10 cellular contexts compared by ENCODE assay signal in genomic region chr11:102476069-102476468, GRCh38. TPM values are rescaled to one million over a fixed set of nuclear protein-coding genes. Genes with fewer than 3 reads are reported as not detected.
A peak's percentile ranks its signal among the peaks of the same experiment; 100 is the strongest.
DNase-seq lines count a peak whose midpoint lies in the region; ATAC-seq and TF ChIP-seq lines count a peak whose summit lies in the region.
"Had no signal": no experiment of that assay in that cellular context is flagged by ENCODE, and none has a peak within 500 bp of the region (broad histone marks: within the 10 kb centered on the region; RNA-seq: fewer than 3 reads in every experiment).

No MANE protein-coding gene starts in this region.

- peak overlapping the region; percentile 87 for H3K27ac Mint-ChIP-seq in activated naive CD4-positive, alpha-beta T cell treated with anti-CD3 and anti-CD28 coated beads, Interleukin-2, amount 50 U/mL, for 24 hours

- no peaks in the 10 kb centered on the region for H3K9me3 Mint-ChIP-seq in activated naive CD4-positive, alpha-beta T cell treated with anti-CD3 and anti-CD28 coated beads, Interleukin-2, amount 50 U/mL, for 24 hours

- no peaks in the 10 kb centered on the region for H3K36me3 ChIP-seq in SK-N-SH (replicated peaks in 1 of 2; ENCODE audit: control insufficient read depth in 1 of 2, insufficient read depth in 2 of 2, low read length in 1 of 2)
- no peaks in the 10 kb centered on the region for H3K36me3 ChIP-seq in esophagus muscularis mucosa
- H3K36me3 ChIP-seq in thymus (ENCODE audit: control insufficient read depth, insufficient read depth) = no peaks in the 10 kb centered on the region
- H3K36me3 ChIP-seq in left lung = no peaks in the 10 kb centered on the region

- DNase-seq in activated naive CD4-positive, alpha-beta T cell (lab: John Stamatoyannopoulos, UW) = no peak
- DNase-seq in SK-N-SH (no peak), esophagus muscularis mucosa (ENCODE audit: extremely low spot score) (peak; percentile 4), NCI-H146 treated with DMSO at 0.1 percent for 48 hours (lab: John Stamatoyannopoulos, UW; ENCODE audit: unreplicated experiment) (no peak), COR-L47 (lab: John Stamatoyannopoulos, UW) (no peak), left lung (no peak)
- DNase-seq: left cardiac atrium, psoas muscle had no signal

- H3K27me3 ChIP-seq in SK-N-SH (ENCODE audit: insufficient read depth) = no peaks in the 10 kb centered on the region
- no peaks in the 10 kb centered on the region for H3K27me3 ChIP-seq in esophagus muscularis mucosa
- H3K27me3 ChIP-seq in thymus (ENCODE audit: control insufficient read depth, insufficient read depth) = no peaks in the 10 kb centered on the region
- H3K27me3 ChIP-seq in left lung = no peaks in the 10 kb centered on the region

- H3K4me1 ChIP-seq in SK-N-SH (ENCODE audit: control insufficient read depth in 1 of 2, insufficient read depth in 2 of 2, low read depth in 1 of 2, low read length in 1 of 2) = peaks cover 2 to 13% of the 10 kb centered on the region in 2 experiments; a peak in 2 of 4 replicates
- peaks cover 0 to 7% (median 0%) of the 10 kb centered on the region in 4 donors for H3K4me1 ChIP-seq in esophagus muscularis mucosa
- peaks cover 10% of the 10 kb centered on the region for H3K4me1 ChIP-seq in thymus (ENCODE audit: control insufficient read depth, insufficient read depth, low read length)
- peaks cover 0 to 14% of the 10 kb centered on the region in 2 donors for H3K4me1 ChIP-seq in left lung
- H3K4me1 ChIP-seq: psoas muscle had no signal

- no peaks in the 10 kb centered on the region for H3K27me3 Mint-ChIP-seq in activated naive CD4-positive, alpha-beta T cell treated with anti-CD3 and anti-CD28 coated beads, Interleukin-2, amount 50 U/mL, for 24 hours

- POLR2A ChIA-PET in SK-N-SH (lab: Yijun Ruan, JAX) = no interaction called here

- no peaks in the 10 kb centered on the region for H4K20me1 ChIP-seq in SK-N-SH (ENCODE audit: insufficient read depth)

- CTCF ChIA-PET in SK-N-SH (lab: Yijun Ruan, JAX) = interaction anchor here (1.4 to 1.7 kb wide), 3 partner anchors 9 to 85 kb away, joined by 3 to 8 read pairs (median 7); no protein-coding TSS in a partner anchor

- H3K4me3 Mint-ChIP-seq in activated naive CD4-positive, alpha-beta T cell treated with anti-CD3 and anti-CD28 coated beads, Interleukin-2, amount 50 U/mL, for 24 hours = peak overlapping the region; percentile 53

- H3K9ac ChIP-seq in SK-N-SH = no peak overlapping the region

- 60% methylated on average over 1 of the region's 1 CpG for WGBS in SK-N-SH (ENCODE audit: low lambda C conversion rate)
- WGBS in esophagus muscularis mucosa = 58% methylated on average over 1 of the region's 1 CpG
- 96% methylated on average over 1 of the region's 1 CpG for WGBS in thymus

- H3F3A ChIP-seq in SK-N-SH (replicated peaks; ENCODE audit: insufficient read depth) = no peaks in the 10 kb centered on the region

- no peak for TF ChIP-seq RAD21 in SK-N-SH (IDR thresholded peaks at IDR 0.05; ENCODE audit: low read length)

- ATAC-seq in left lung = no peak

- H3K4me1 Mint-ChIP-seq in activated naive CD4-positive, alpha-beta T cell treated with anti-CD3 and anti-CD28 coated beads, Interleukin-2, amount 50 U/mL, for 24 hours = peaks cover 76% of the 10 kb centered on the region

- H3K4me3 ChIP-seq in SK-N-SH (ENCODE audit: low read depth in 2 of 2, low read length in 1 of 2) = no peak overlapping the region
- H3K4me3 ChIP-seq in esophagus muscularis mucosa = no peak overlapping the region
- H3K4me3 ChIP-seq in thymus (ENCODE audit: low read length) = no peak overlapping the region
- no peak overlapping the region for H3K4me3 ChIP-seq in left lung
- H3K4me3 ChIP-seq: psoas muscle had no signal

- H3K27ac ChIP-seq in SK-N-SH (ENCODE audit: low read depth in 2 of 2, low read length in 1 of 2) (no peak overlapping the region), esophagus muscularis mucosa (replicated peaks in 1 of 4) (no peak overlapping the region), thymus (ENCODE audit: low read depth) (peak overlapping the region; percentile 13), left lung (peak overlapping the region in 1 of 2 donors; percentile 10)
- H3K27ac ChIP-seq: psoas muscle had no signal

- peak overlapping the region; percentile 69; the same call in 1 of the 2 replicates for H2AFZ ChIP-seq in SK-N-SH (ENCODE audit: low read depth)

- intact Hi-C loops in esophagus muscularis mucosa (cut with DNase I) (no loop called here), left lung (cut with DNase I) (no loop called here)

- no peaks in the 10 kb centered on the region for H3K79me2 ChIP-seq in SK-N-SH (ENCODE audit: insufficient read depth)

- TF ChIP-seq EP300 in SK-N-SH (IDR thresholded peaks at IDR 0.05; ENCODE audit: borderline replicate concordance in 1 of 2, low read depth in 1 of 2, low read length in 1 of 2) (no peak), esophagus muscularis mucosa (IDR thresholded peaks at IDR 0.05) (no peak)

- H3K9me3 ChIP-seq in SK-N-SH = no peaks in the 10 kb centered on the region
- no peaks in the 10 kb centered on the region for H3K9me3 ChIP-seq in esophagus muscularis mucosa
- H3K9me3 ChIP-seq in thymus (ENCODE audit: control insufficient read depth) = no peaks in the 10 kb centered on the region
- H3K9me3 ChIP-seq in left lung = no peaks in the 10 kb centered on the region
- H3K9me3 ChIP-seq: psoas muscle had no signal

- H3K9me2 ChIP-seq in SK-N-SH = no peaks in the 10 kb centered on the region

- no peak overlapping the region for H3K4me2 ChIP-seq in SK-N-SH

- no peaks in the 10 kb centered on the region for H3K36me3 Mint-ChIP-seq in activated naive CD4-positive, alpha-beta T cell treated with anti-CD3 and anti-CD28 coated beads, Interleukin-2, amount 50 U/mL, for 24 hours

- TF ChIP-seq CTCF in SK-N-SH (IDR thresholded peaks at IDR 0.05) (no peak), esophagus muscularis mucosa (IDR thresholded peaks at IDR 0.05) (no peak), left lung (IDR thresholded peaks at IDR 0.05) (no peak)

- TF ChIP-seq POLR2A in esophagus muscularis mucosa (IDR thresholded peaks at IDR 0.05; ENCODE audit: low read depth) = no peak

TF ChIP-seq in SK-N-SH, 30 proteins besides CTCF, POLR2A, EP300 and RAD21:
- TF ChIP-seq TAF1 (IDR thresholded peaks at IDR 0.05; ENCODE audit: borderline replicate concordance, low read depth, low read length) (no peak), FOXM1 (IDR thresholded peaks at IDR 0.05; ENCODE audit: low read depth) (no peak), RXRA (IDR thresholded peaks at IDR 0.05; ENCODE audit: borderline replicate concordance, low read depth) (no peak), CHD2 (IDR thresholded peaks at IDR 0.05; ENCODE audit: low read length, partially characterized antibody) (no peak), REST (IDR thresholded peaks at IDR 0.05; ENCODE audit: low read depth, low read length) (no peak), JUND (IDR thresholded peaks at IDR 0.05) (no peak), RCOR1 (IDR thresholded peaks at IDR 0.05; ENCODE audit: low read length) (no peak), GATA2 (CRISPR knock-in tag; IDR thresholded peaks at IDR 0.05) (no peak)

RNA-seq across cellular contexts. Expression of gene TMEM123, which starts 23.5 kb away (rescaled TPM):
- polyA plus RNA-seq in SK-N-SH (2012; rRNA removed) (86.1 and 132 TPM in 2 replicates), thymus (174 TPM)
- polyA plus RNA-seq in SK-N-SH (2012; cell fraction: cytosol; rRNA removed) = 120 and 146 TPM in 2 replicates
- polyA plus RNA-seq in SK-N-SH (2012; cell fraction: nucleus; rRNA removed) = 11.3 and 29.4 TPM in 2 replicates
- total RNA-seq in esophagus muscularis mucosa (100 to 1,000 TPM in 1 of 4 donors, 10 to 100 TPM in 3; 82.7 to 116 (median 88.8) TPM), left lung (100 to 1,000 TPM; 127 to 155 TPM)

RNA-seq across cellular contexts. Expression of gene MMP7, which starts 54.5 kb away (rescaled TPM):
- polyA plus RNA-seq in SK-N-SH (2012; rRNA removed) (0.13 and 0.36 TPM in 2 replicates), thymus (35.2 TPM)
- 0.29 and 0.36 TPM in 2 replicates for polyA plus RNA-seq in SK-N-SH (2012; cell fraction: cytosol; rRNA removed)
- 0.25 and 0.27 TPM in 2 replicates for polyA plus RNA-seq in SK-N-SH (2012; cell fraction: nucleus; rRNA removed)
- total RNA-seq in esophagus muscularis mucosa (not detected), left lung (100 to 1,000 TPM in 1 of 2 donors, 10 to 100 TPM in 1; 13.8 to 136 TPM)
- total RNA-seq: psoas muscle had no signal

Comparison
In these comparisons a context has a peak if more than half of its experiments do, and no peak if none do; other contexts are left out.
1. RNA of gene MMP7, which starts 54.5 kb away (total RNA-seq): 13.8 to 136 TPM in left lung; not detected in esophagus muscularis mucosa; every median in the first group is over 10 times any median in the second.